Comparison of ENCODE assay signal across 24 cellular contexts in the genomic region with DNA sequence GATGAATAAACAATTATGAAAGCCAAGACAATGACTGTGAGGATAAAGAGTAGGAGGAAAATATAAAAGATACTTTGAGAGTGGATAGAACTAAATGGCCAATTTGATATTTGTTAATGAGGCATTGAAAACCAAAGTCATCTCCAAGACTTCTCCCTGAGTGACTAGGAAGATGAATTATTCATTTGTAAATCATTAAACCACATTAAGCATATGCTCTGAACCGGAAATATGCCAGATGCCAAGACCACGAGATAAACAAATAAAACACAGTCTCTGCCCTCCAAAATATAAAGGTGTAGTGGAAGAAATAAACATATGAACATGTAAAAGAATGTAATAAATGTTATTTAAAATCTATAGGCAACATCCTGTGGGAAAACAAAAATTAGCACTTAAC.
A peak's percentile ranks its signal among the peaks of the same experiment; 100 is the strongest.
DNase-seq lines count a peak whose midpoint lies in the region; ATAC-seq and TF ChIP-seq lines count a peak whose summit lies in the region.
"Had no signal": no experiment of that assay in that cellular context is flagged by ENCODE, and none has a peak within 500 bp of the region (broad histone marks: within the 10 kb centered on the region; RNA-seq: fewer than 3 reads in every experiment).

No MANE protein-coding gene starts in this region.

- no peak for TF ChIP-seq CTCF in A673 (conservative IDR thresholded peaks at IDR 0.05; ENCODE audit: low read depth, low read length)
- no peak for TF ChIP-seq CTCF in foreskin keratinocyte (conservative IDR thresholded peaks at IDR 0.05)

- no peaks in the 10 kb centered on the region for H3K36me3 ChIP-seq in A673 (ENCODE audit: insufficient read depth, low read length, poor library complexity, severe bottlenecking)
- H3K36me3 ChIP-seq: BLaER1 treated with 17β-estradiol and CSF1 and Interleukin-3, amounts not matched to agents 10 nM and 100 nM; HAP-1 had no signal

- no peaks in the 10 kb centered on the region for H3K4me1 ChIP-seq in A673 (ENCODE audit: insufficient read depth, low read length, poor library complexity, severe bottlenecking)
- H3K4me1 ChIP-seq in foreskin keratinocyte: no peaks in the 10 kb centered on the region
- H3K4me1 ChIP-seq: BLaER1 treated with 17β-estradiol and CSF1 and Interleukin-3, amounts not matched to agents 10 nM and 100 nM; HAP-1 had no signal

- H3K27me3 ChIP-seq in A673 (replicated peaks; ENCODE audit: insufficient read depth, low read depth, low read length, poor library complexity): no peaks in the 10 kb centered on the region
- peaks cover 7% of the 10 kb centered on the region for H3K27me3 ChIP-seq in foreskin keratinocyte
- H3K27me3 ChIP-seq: BLaER1 treated with 17β-estradiol and CSF1 and Interleukin-3, amounts not matched to agents 10 nM and 100 nM had no signal

- intact Hi-C loops in A673 (cut with micrococcal nuclease; ENCODE audit: unreplicated experiment): no loop called here

- CTCF ChIA-PET in A673 (lab: Charles Lee): no interaction called here

- DNase-seq in A673 (ENCODE audit: low spot score) (peak; percentile 38), Caki2 (ENCODE audit: low read depth) (peak; percentile 45), NCI-H446 (lab: John Stamatoyannopoulos, UW) (peak; percentile 9 to 48), glomerular visceral epithelial cell (ENCODE audit: extremely low spot score) (peak; percentile 35), NAMALWA (ENCODE audit: low spot score) (no peak), NCI-H1417 (lab: John Stamatoyannopoulos, UW) (no peak), foreskin keratinocyte (no peak)
- DNase-seq: Calu3; CD4-positive, alpha-beta memory T cell; DMS79 treated with DMSO at 0.1 percent for 48 hours; IMR-90; NCI-H146; NCI-H2081; NCI-H510A treated with DMSO at 0.1 percent for 48 hours; NCI-H748 treated with DMSO at 0.1 percent for 48 hours; PC-9; SHP77 treated with DMSO at 0.1 percent for 48 hours; SK-N-SH; T-helper 2 cell had no signal

- no peaks in the 10 kb centered on the region for H3K9me3 ChIP-seq in A673 (ENCODE audit: low read depth, low read length, poor library complexity, severe bottlenecking)
- H3K9me3 ChIP-seq: HAP-1, SK-N-SH had no signal

- no peak overlapping the region for H3K4me3 ChIP-seq in A673 (ENCODE audit: low read depth, low read length, poor library complexity, severe bottlenecking)
- H3K4me3 ChIP-seq: BLaER1 treated with 17β-estradiol and CSF1 and Interleukin-3, amounts not matched to agents 10 nM and 100 nM; GM23338; HAP-1; PC-9 had no signal

- BruUV-seq in A673 (replicated peaks; lab: Mats Ljungman, UMichigan): no TSS peak

- POLR2A ChIA-PET in A673 (lab: Charles Lee; ENCODE audit: low non-redundant PET): no interaction called here

- no peak for ATAC-seq in foreskin keratinocyte
- ATAC-seq: GM23338 had no signal

- H3K27ac ChIP-seq in A673 (ENCODE audit: low read depth, low read length, poor library complexity, severe bottlenecking): no peak overlapping the region
- H3K27ac ChIP-seq in foreskin keratinocyte: no peak overlapping the region
- H3K27ac ChIP-seq: BLaER1 treated with 17β-estradiol and CSF1 and Interleukin-3, amounts not matched to agents 10 nM and 100 nM; KMS-11; PC-9; RWPE1 had no signal

- in situ Hi-C loops in Caki2 (cut with HindIII; ENCODE audit: low pct_unique_long_range_greater_than_20kb, low sequenced_read_pairs): no loop called here

Comparison
In these comparisons a context has a peak if more than half of its experiments do, and no peak if none do; other contexts are left out.
1. DNase-seq: peak in A673 (single experiment), Caki2 (single experiment), NCI-H446 (2 of 2) and glomerular visceral epithelial cell (single experiment); none in NAMALWA (single experiment), NCI-H1417 (0 of 3) and foreskin keratinocyte (0 of 2).